1 cellular context compared by ENCODE assay signal in genomic region chr17:4967539-4968165, GRCh38.
TF ChIP-seq lines count a peak whose summit lies in the region.

A gene with protein sequence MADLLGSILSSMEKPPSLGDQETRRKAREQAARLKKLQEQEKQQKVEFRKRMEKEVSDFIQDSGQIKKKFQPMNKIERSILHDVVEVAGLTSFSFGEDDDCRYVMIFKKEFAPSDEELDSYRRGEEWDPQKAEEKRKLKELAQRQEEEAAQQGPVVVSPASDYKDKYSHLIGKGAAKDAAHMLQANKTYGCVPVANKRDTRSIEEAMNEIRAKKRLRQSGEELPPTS (minus strand): TSS chr17:4967817. CDS start chr17:4967804, 13 bp downstream.

TF ChIP-seq in H1, 55 proteins besides CTCF, POLR2A, EP300 and RAD21 (continued from another document):
- TF ChIP-seq NANOG (IDR thresholded peaks at IDR 0.05; ENCODE audit: insufficient read depth, low read depth, low read length, poor library complexity, severe bottlenecking), result peak; percentile 5
- TF ChIP-seq TAF1 (IDR thresholded peaks at IDR 0.05; ENCODE audit: low read depth, low read length), result peak; percentile 92
- no peak for TF ChIP-seq JUND (IDR thresholded peaks at IDR 0.05; ENCODE audit: low read length)
- peak; percentile 98 for TF ChIP-seq YY1 (IDR thresholded peaks at IDR 0.05; ENCODE audit: low read depth, low read length)
- peak; percentile 33 to 78; a peak in 3 of 4 replicates for TF ChIP-seq SIN3A (conservative IDR thresholded peaks at IDR 0.05 in 1 of 2, IDR thresholded peaks at IDR 0.05 in 1 of 2; ENCODE audit: low read depth in 1 of 2, low read length in 2 of 2)
